Comparison of ENCODE assay signal across 1 cellular context in genomic region chr17:8742828-8743227, GRCh38.
TF ChIP-seq lines count a peak whose summit lies in the region.

No MANE protein-coding gene starts in this region.

TF ChIP-seq in WTC11, 78 proteins besides CTCF, POLR2A, EP300 and RAD21 (continued from another document):
- no peak for TF ChIP-seq ZNF532 (CRISPR knock-in tag; IDR thresholded peaks at IDR 0.05; ENCODE audit: borderline replicate concordance)
- no peak for TF ChIP-seq SP1 (CRISPR knock-in tag; conservative IDR thresholded peaks at IDR 0.05)
TF ChIP-seq in WTC11: peak in this region for 1.
